ENCODE assay signal across 10 cellular contexts in genomic region chr6:100475554-100476325, GRCh38. TPM values are rescaled to one million over a fixed set of nuclear protein-coding genes. Genes with fewer than 3 reads are reported as not detected.
DNase-seq lines count a peak whose midpoint lies in the region; ATAC-seq lines count a peak whose summit lies in the region.
"Had no signal": no experiment of that assay in that cellular context is flagged by ENCODE, and none has a peak within 500 bp of the region (broad histone marks: within the 10 kb centered on the region; RNA-seq: fewer than 3 reads in every experiment).

No MANE protein-coding gene starts in this region.

- H3K36me3 Mint-ChIP-seq in activated CD4-positive, alpha-beta T cell treated with anti-CD3 and anti-CD28 coated beads for 36 hours (ENCODE audit: low read depth) = no peaks in the 10 kb centered on the region

- intact Hi-C loops in activated CD4-positive, alpha-beta T cell treated with anti-CD3 and anti-CD28 coated beads for 36 hours (cut with DNase I, micrococcal nuclease) = loop anchor here (5.0 to 10.0 kb wide), 3 partner anchors 187 to 298 kb away; no protein-coding TSS in a partner anchor
- intact Hi-C loops in Right ventricle myocardium superior (cut with DNase I) = no loop called here

- DNase-seq in activated CD4-positive, alpha-beta T cell treated with anti-CD3 and anti-CD28 coated beads for 36 hours = no peak
- DNase-seq in activated CD4-positive, alpha-beta T cell treated with anti-CD3 and anti-CD28 coated beads, Interleukin-2, amount 50 U/mL, for 4 hours = no peak
- peak; percentile 36 for DNase-seq in HCEC 1CT
- DNase-seq in kidney tubule cell (ENCODE audit: low spot score) = peak; percentile 28
- DNase-seq in OCI-M2 (lab: John Stamatoyannopoulos, UW; ENCODE audit: unreplicated experiment) = no peak
- DNase-seq in NCI-H82 (lab: John Stamatoyannopoulos, UW) = no peak
- no peak for DNase-seq in Right ventricle myocardium superior
- DNase-seq: colonic mucosa had no signal

- no peaks in the 10 kb centered on the region for H3K9me3 Mint-ChIP-seq in activated CD4-positive, alpha-beta T cell treated with anti-CD3 and anti-CD28 coated beads for 36 hours (ENCODE audit: low read depth)
- H3K9me3 Mint-ChIP-seq: neural crest cell had no signal

- POLR2A ChIA-PET in activated CD4-positive, alpha-beta T cell treated with anti-CD3 and anti-CD28 coated beads for 36 hours (lab: Charles Lee) = no interaction called here

- H3K4me1 Mint-ChIP-seq in activated CD4-positive, alpha-beta T cell treated with anti-CD3 and anti-CD28 coated beads for 36 hours = peaks cover 7% of the 10 kb centered on the region
- H3K4me1 Mint-ChIP-seq: neural crest cell had no signal

- no peak overlapping the region for H3K27ac Mint-ChIP-seq in activated CD4-positive, alpha-beta T cell treated with anti-CD3 and anti-CD28 coated beads for 36 hours

- CTCF ChIA-PET in activated CD4-positive, alpha-beta T cell treated with anti-CD3 and anti-CD28 coated beads for 36 hours (lab: Charles Lee) = interaction anchor here (0.5 to 1.5 kb wide), 3 partner anchors 124 to 474 kb away, joined by 3 to 4 read pairs (median 4); no protein-coding TSS in a partner anchor

- no peak overlapping the region for H3K4me3 Mint-ChIP-seq in activated CD4-positive, alpha-beta T cell treated with anti-CD3 and anti-CD28 coated beads for 36 hours
- H3K4me3 Mint-ChIP-seq: neural crest cell had no signal

- peaks cover 45% of the 10 kb centered on the region for H3K27me3 Mint-ChIP-seq in activated CD4-positive, alpha-beta T cell treated with anti-CD3 and anti-CD28 coated beads for 36 hours

- ATAC-seq in activated CD4-positive, alpha-beta T cell treated with anti-CD3 and anti-CD28 coated beads for 36 hours = peak; percentile 63
- ATAC-seq in HG03432 (IDR thresholded peaks at IDR 0.05; ENCODE audit: unreplicated experiment) = peak; percentile 81
- ATAC-seq in Right ventricle myocardium superior (ENCODE audit: poor library complexity) = no peak

RNA-seq across cellular contexts. Expression of gene SIM1, which starts 11.0 kb away (rescaled TPM):
- total RNA-seq in activated CD4-positive, alpha-beta T cell treated with anti-CD3 and anti-CD28 coated beads for 36 hours = not detected
- not detected for total RNA-seq in Right ventricle myocardium superior

Comparison
In these comparisons a context has a peak if more than half of its experiments do, and no peak if none do; other contexts are left out.
1. DNase-seq: peak in HCEC 1CT (single experiment) and kidney tubule cell (single experiment); none in activated CD4-positive, alpha-beta T cell treated with anti-CD3 and anti-CD28 coated beads for 36 hours (single experiment), activated CD4-positive, alpha-beta T cell treated with anti-CD3 and anti-CD28 coated beads, Interleukin-2, amount 50 U/mL, for 4 hours (0 of 2), OCI-M2 (single experiment), NCI-H82 (single experiment) and Right ventricle myocardium superior (single experiment).